ENCODE assay signal across 2 cellular contexts in genomic region chr10:44961931-44962750, GRCh38.
A peak's percentile ranks its signal among the peaks of the same experiment; 100 is the strongest.
TF ChIP-seq lines count a peak whose summit lies in the region.

No MANE protein-coding gene starts in this region.

TF ChIP-seq in GM12878, 131 proteins besides CTCF, POLR2A, EP300 and RAD21:
- TF ChIP-seq NR2F1 (conservative IDR thresholded peaks at IDR 0.05) = no peak
- no peak for TF ChIP-seq EGR1 (IDR thresholded peaks at IDR 0.05; ENCODE audit: borderline replicate concordance in 1 of 2, low read depth in 2 of 2, low read length in 2 of 2)
- peak; percentile 66 to 76; a peak in 3 of 4 replicates for TF ChIP-seq BHLHE40 (IDR thresholded peaks at IDR 0.05; ENCODE audit: borderline replicate concordance in 1 of 2, low read depth in 2 of 2, low read length in 1 of 2)
- TF ChIP-seq, protein P1, sequence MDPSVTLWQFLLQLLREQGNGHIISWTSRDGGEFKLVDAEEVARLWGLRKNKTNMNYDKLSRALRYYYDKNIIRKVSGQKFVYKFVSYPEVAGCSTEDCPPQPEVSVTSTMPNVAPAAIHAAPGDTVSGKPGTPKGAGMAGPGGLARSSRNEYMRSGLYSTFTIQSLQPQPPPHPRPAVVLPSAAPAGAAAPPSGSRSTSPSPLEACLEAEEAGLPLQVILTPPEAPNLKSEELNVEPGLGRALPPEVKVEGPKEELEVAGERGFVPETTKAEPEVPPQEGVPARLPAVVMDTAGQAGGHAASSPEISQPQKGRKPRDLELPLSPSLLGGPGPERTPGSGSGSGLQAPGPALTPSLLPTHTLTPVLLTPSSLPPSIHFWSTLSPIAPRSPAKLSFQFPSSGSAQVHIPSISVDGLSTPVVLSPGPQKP (IDR thresholded peaks at IDR 0.05; ENCODE audit: low read depth, low read length) = no peak
- no peak for TF ChIP-seq ZNF207 (IDR thresholded peaks at IDR 0.05; ENCODE audit: borderline replicate concordance)
- TF ChIP-seq LARP7 (IDR thresholded peaks at IDR 0.05) = no peak
- TF ChIP-seq PAX5 (IDR thresholded peaks at IDR 0.05; ENCODE audit: borderline replicate concordance, low read depth, low read length) = no peak
- TF ChIP-seq ZBED1 (IDR thresholded peaks at IDR 0.05; ENCODE audit: borderline replicate concordance) = no peak
- peak; percentile 54; the same call in 1 of the 3 replicates for TF ChIP-seq POU2F2 (IDR thresholded peaks at IDR 0.05; ENCODE audit: borderline replicate concordance, low read depth, low read length)

TF ChIP-seq in GM12891, 5 proteins besides CTCF, POLR2A, EP300 and RAD21:
- TF ChIP-seq TAF1 (IDR thresholded peaks at IDR 0.05; ENCODE audit: low read depth, low read length) (no peak), POLR2AphosphoS5 (IDR thresholded peaks at IDR 0.05; ENCODE audit: low read depth, low read length) (no peak), PAX5 (IDR thresholded peaks at IDR 0.05; ENCODE audit: insufficient read depth, low read length, severe bottlenecking) (no peak), POU2F2 (IDR thresholded peaks at IDR 0.05; ENCODE audit: low read depth, low read length) (no peak), SPI1 (IDR thresholded peaks at IDR 0.05; ENCODE audit: low read depth, low read length) (no peak)
